Comparison of ENCODE assay signal across 26 cellular contexts in genomic region chr1:87979079-87979478, GRCh38.
"Had no signal": no experiment of that assay in that cellular context is flagged by ENCODE, and none has a peak within 500 bp of the region (broad histone marks: within the 10 kb centered on the region; RNA-seq: fewer than 3 reads in every experiment).

No MANE protein-coding gene starts in this region.

- H3K27me3 ChIP-seq: esophagus squamous epithelium, right lobe of liver, tibial artery had no signal

- H3K27ac Mint-ChIP-seq: activated CD8-positive, alpha-beta T cell treated with anti-CD3 and anti-CD28 coated beads, Interleukin-2, amount 10 ng/mL, durations not matched to agents 7 days and 5 days; activated naive CD8-positive, alpha-beta T cell treated with anti-CD3 and anti-CD28 coated beads for 36 hours; activated T-cell treated with anti-CD3 and anti-CD28 coated beads, Interleukin-2, amount 50 U/mL, for 24 hours; activated T-helper 17 cell treated with anti-CD3 and anti-CD28 coated beads, Interleukin-2, amount 50 U/mL, for 72 hours; endodermal cell; stimulated activated effector memory CD8-positive, alpha-beta T cell treated with anti-CD3 and anti-CD28 coated beads, Interleukin-12 subunit alpha, Interleukin-12 subunit beta, amount 100 ng/mL, for 72 hours; stimulated activated naive CD8-positive, alpha-beta T cell treated with anti-CD3 and anti-CD28 coated beads, Interleukin-15, amount 100 ng/mL, for 72 hours had no signal

- H3K4me3 ChIP-seq: coronary artery, esophagus squamous epithelium, heart left ventricle, lower lobe of right lung, right lobe of liver, skin epidermis, tibial artery had no signal

- H3K4me3 Mint-ChIP-seq: activated CD8-positive, alpha-beta T cell treated with anti-CD3 and anti-CD28 coated beads, Interleukin-2, amount 10 ng/mL, durations not matched to agents 7 days and 5 days; activated naive CD8-positive, alpha-beta T cell treated with anti-CD3 and anti-CD28 coated beads for 36 hours; activated T-cell treated with anti-CD3 and anti-CD28 coated beads, Interleukin-2, amount 50 U/mL, for 24 hours; activated T-helper 17 cell treated with anti-CD3 and anti-CD28 coated beads, Interleukin-2, amount 50 U/mL, for 72 hours; endodermal cell; naive B cell; stimulated activated effector memory CD8-positive, alpha-beta T cell treated with anti-CD3 and anti-CD28 coated beads, Interleukin-12 subunit alpha, Interleukin-12 subunit beta, amount 100 ng/mL, for 72 hours; stimulated activated naive CD8-positive, alpha-beta T cell treated with anti-CD3 and anti-CD28 coated beads, Interleukin-15, amount 100 ng/mL, for 72 hours had no signal

- H3K27ac ChIP-seq: coronary artery, esophagus squamous epithelium, heart left ventricle, lower lobe of right lung, right lobe of liver, skin epidermis, tibial artery had no signal

- H3K36me3 ChIP-seq: esophagus squamous epithelium, heart left ventricle, lower lobe of right lung, right lobe of liver, tibial artery had no signal

- H3K36me3 Mint-ChIP-seq: activated naive CD8-positive, alpha-beta T cell treated with anti-CD3 and anti-CD28 coated beads for 36 hours; naive B cell; stimulated activated effector memory CD8-positive, alpha-beta T cell treated with anti-CD3 and anti-CD28 coated beads, Interleukin-12 subunit alpha, Interleukin-12 subunit beta, amount 100 ng/mL, for 72 hours had no signal

- H3K4me1 ChIP-seq: lower lobe of right lung, right lobe of liver had no signal

- H3K9me3 Mint-ChIP-seq: activated naive CD8-positive, alpha-beta T cell treated with anti-CD3 and anti-CD28 coated beads for 36 hours; activated T-cell treated with anti-CD3 and anti-CD28 coated beads, Interleukin-2, amount 50 U/mL, for 24 hours; activated T-helper 17 cell treated with anti-CD3 and anti-CD28 coated beads, Interleukin-2, amount 50 U/mL, for 72 hours; endodermal cell; naive B cell; stimulated activated effector memory CD8-positive, alpha-beta T cell treated with anti-CD3 and anti-CD28 coated beads, Interleukin-12 subunit alpha, Interleukin-12 subunit beta, amount 100 ng/mL, for 72 hours; stimulated activated naive CD8-positive, alpha-beta T cell treated with anti-CD3 and anti-CD28 coated beads, Interleukin-15, amount 100 ng/mL, for 72 hours had no signal

- H3K4me1 Mint-ChIP-seq: activated naive CD8-positive, alpha-beta T cell treated with anti-CD3 and anti-CD28 coated beads for 36 hours; activated T-helper 17 cell treated with anti-CD3 and anti-CD28 coated beads, Interleukin-2, amount 50 U/mL, for 72 hours; naive B cell; stimulated activated effector memory CD8-positive, alpha-beta T cell treated with anti-CD3 and anti-CD28 coated beads, Interleukin-12 subunit alpha, Interleukin-12 subunit beta, amount 100 ng/mL, for 72 hours had no signal

- H3K9me3 ChIP-seq: esophagus squamous epithelium, heart left ventricle, lower lobe of right lung, right lobe of liver, tibial artery had no signal

- ATAC-seq: activated CD8-positive, alpha-beta T cell treated with anti-CD3 and anti-CD28 coated beads, Interleukin-2, amount 10 ng/mL, durations not matched to agents 7 days and 5 days; activated T-helper 17 cell treated with anti-CD3 and anti-CD28 coated beads, Interleukin-2, amount 50 U/mL, for 72 hours; heart left ventricle; left lobe of liver; lower lobe of right lung; right lobe of liver; stimulated activated effector memory CD8-positive, alpha-beta T cell treated with anti-CD3 and anti-CD28 coated beads, Interleukin-12 subunit alpha, Interleukin-12 subunit beta, amount 100 ng/mL, for 72 hours; stimulated activated naive CD8-positive, alpha-beta T cell treated with anti-CD3 and anti-CD28 coated beads, Interleukin-15, amount 100 ng/mL, for 72 hours had no signal

- DNase-seq: activated CD4-positive, alpha-beta T cell treated with anti-CD3 and anti-CD28 coated beads for 1 hour; activated CD4-positive, alpha-beta T cell treated with anti-CD3 and anti-CD28 coated beads, Interleukin-2, amount 50 U/mL, for 1 hour; activated CD8-positive, alpha-beta memory T cell treated with anti-CD3 and anti-CD28 coated beads, Interleukin-2, amount 50 U/mL, for 4 hours; activated CD8-positive, alpha-beta T cell treated with anti-CD3 and anti-CD28 coated beads, Interleukin-2, amount 10 ng/mL, durations not matched to agents 7 days and 5 days; activated naive CD4-positive, alpha-beta T cell; activated naive CD8-positive, alpha-beta T cell treated with anti-CD3 and anti-CD28 coated beads for 36 hours; activated T-cell treated with anti-CD3 and anti-CD28 coated beads, Interleukin-2, amount 50 U/mL, for 24 hours; cerebellar nuclear complex; endodermal cell; esophagus squamous epithelium; heart left ventricle; islet precursor cell; lower lobe of right lung; naive B cell; occipital lobe; right lobe of liver; stimulated activated CD4-positive, alpha-beta T cell treated with anti-CD3 and anti-CD28 coated beads, Interleukin-2, amount 100 ng/mL, for 24 hours; stimulated activated naive CD8-positive, alpha-beta T cell treated with anti-CD3 and anti-CD28 coated beads, Interleukin-15, amount 100 ng/mL, for 72 hours; tibial artery had no signal

- FAIRE-seq: astrocyte, urothelium cell line had no signal
